ENCODE assay signal across 9 cellular contexts in the genomic region with DNA sequence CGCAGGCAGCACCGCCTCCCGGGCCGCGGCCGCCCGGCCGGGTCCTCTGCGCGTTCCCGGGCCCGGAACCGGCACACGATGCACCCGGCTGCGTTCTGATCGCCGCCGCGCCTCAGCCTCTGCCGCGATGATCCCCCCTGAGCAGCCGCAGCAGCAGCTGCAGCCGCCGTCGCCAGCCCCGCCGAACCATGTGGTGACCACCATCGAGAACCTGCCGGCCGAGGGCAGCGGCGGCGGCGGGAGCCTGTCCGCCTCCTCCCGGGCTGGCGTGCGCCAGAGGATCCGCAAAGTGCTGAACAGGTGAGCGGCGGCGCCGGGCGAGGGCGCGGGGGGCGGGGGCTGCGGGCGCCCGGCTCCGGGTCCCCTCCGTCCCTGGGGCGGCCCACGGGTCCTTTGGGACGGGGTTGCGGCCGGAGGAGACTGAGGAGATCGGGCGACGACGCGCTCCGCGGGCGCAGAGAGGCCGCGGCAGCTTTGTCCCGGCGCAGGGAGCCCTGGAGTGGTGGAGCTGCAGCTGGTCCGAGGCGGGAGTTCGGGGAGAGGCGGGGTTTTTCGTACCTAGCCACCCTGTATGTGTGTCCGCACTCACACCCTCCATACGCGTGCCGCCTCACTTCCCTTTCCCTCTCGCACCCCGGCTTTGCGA. TPM values are rescaled to one million over a fixed set of nuclear protein-coding genes. Genes with fewer than 3 reads are reported as not detected.
DNase-seq lines count a peak whose midpoint lies in the region; ATAC-seq, FAIRE-seq and TF ChIP-seq lines count a peak whose summit lies in the region.
"Had no signal": no experiment of that assay in that cellular context is flagged by ENCODE, and none has a peak within 500 bp of the region (broad histone marks: within the 10 kb centered on the region; RNA-seq: fewer than 3 reads in every experiment).

No MANE protein-coding gene starts in this region.

- H3K27me3 ChIP-seq in iPS DF 6.9 (ENCODE audit: control insufficient read depth, insufficient read depth, low read length) (peaks cover 4% of the 10 kb centered on the region; the same call in 1 of the 2 replicates), small intestine (ENCODE audit: control insufficient read depth in 2 of 2, insufficient read depth in 2 of 2, low read length in 2 of 2) (peaks cover 5 to 12% of the 10 kb centered on the region in 2 donors)

- TF ChIP-seq CTCF in VCaP (conservative IDR thresholded peaks at IDR 0.05), result no peak

- peak overlapping the region; percentile 43 for H3K27ac ChIP-seq in VCaP
- H3K27ac ChIP-seq in iPS DF 6.9 (ENCODE audit: low read length), result no peak overlapping the region
- no peak overlapping the region for H3K27ac ChIP-seq in small intestine (ENCODE audit: low read depth in 1 of 2, low read length in 1 of 2)

- H3K4me3 ChIP-seq in iPS DF 6.9 (ENCODE audit: low read length) (peak overlapping the region; percentile 87; the same call in 1 of the 2 replicates), small intestine (ENCODE audit: low read depth in 1 of 2, low read length in 2 of 2) (peak overlapping the region; percentile 5 to 60)

- peak; percentile 67 for DNase-seq in DMS 273 (lab: John Stamatoyannopoulos, UW; ENCODE audit: unreplicated experiment)
- DNase-seq in DMS 273 treated with DMSO at 0.1 percent for 48 hours (lab: John Stamatoyannopoulos, UW), result no peak
- DNase-seq in iPS DF 6.9 (ENCODE audit: low read depth, low spot score), result no peak
- DNase-seq in small intestine, result no peak
- DNase-seq in GOT3 (lab: John Stamatoyannopoulos, UW), result no peak
- DNase-seq in NCI-H226, result no peak

- no CpG with 5 or more reads among the region's 82 CpGs for WGBS in iPS DF 6.9 (ENCODE audit: insufficient coverage, insufficient read length)
- WGBS in small intestine, 3 donors, result 1 to 2% (median 1%) methylated on average over 57 to 82 of the region's 82 CpGs

- peak; percentile 21 for ATAC-seq in HG02884 (IDR thresholded peaks at IDR 0.05; ENCODE audit: unreplicated experiment)

- H3K36me3 ChIP-seq in iPS DF 6.9 (ENCODE audit: control insufficient read depth, insufficient read depth, low read length), result no peaks in the 10 kb centered on the region
- H3K36me3 ChIP-seq in small intestine (ENCODE audit: control insufficient read depth in 2 of 2, insufficient read depth in 2 of 2, low read length in 2 of 2), result no peaks in the 10 kb centered on the region

- no peak for FAIRE-seq in small intestine (lab: Jason Lieb, UNC)
- FAIRE-seq: A204.1 had no signal

- H3K9me3 ChIP-seq in iPS DF 6.9 (ENCODE audit: control insufficient read depth, insufficient read depth, low read length) (no peaks in the 10 kb centered on the region), small intestine (ENCODE audit: control insufficient read depth, low read depth) (no peaks in the 10 kb centered on the region)

- H3K4me1 ChIP-seq in iPS DF 6.9 (ENCODE audit: control insufficient read depth, insufficient read depth, low read length), result no peaks in the 10 kb centered on the region
- no peaks in the 10 kb centered on the region for H3K4me1 ChIP-seq in small intestine (ENCODE audit: control insufficient read depth in 2 of 2, insufficient read depth in 1 of 2, low read depth in 1 of 2, low read length in 1 of 2)

RNA-seq across cellular contexts. Expression of a gene that starts 0.7 kb away (rescaled TPM):
- under 1 TPM in 2 of 3 donors, not detected in 1; 0.27 to 0.85 TPM for polyA plus RNA-seq in small intestine
